14 cellular contexts compared by ENCODE assay signal in the genomic region with DNA sequence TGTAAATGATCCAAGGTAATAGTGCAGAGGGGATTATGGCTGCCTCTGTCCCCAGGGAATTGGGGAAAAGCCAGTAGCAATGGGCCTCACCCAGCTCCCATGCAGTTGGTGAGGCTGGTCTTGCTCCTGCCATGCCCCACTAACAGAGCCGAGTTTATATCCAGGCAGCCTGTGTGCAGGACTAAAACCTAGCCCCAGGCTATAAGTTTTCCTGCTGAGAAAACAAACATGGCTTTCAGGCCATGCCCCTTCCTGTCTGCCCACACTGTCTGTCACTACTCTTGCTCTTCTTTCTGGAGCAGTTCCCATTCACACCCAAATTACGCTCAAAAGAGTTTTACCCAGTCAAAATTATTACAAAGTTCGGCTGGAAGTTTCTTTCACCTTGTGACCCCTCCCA.
"Had no signal": no experiment of that assay in that cellular context is flagged by ENCODE, and none has a peak within 500 bp of the region (broad histone marks: within the 10 kb centered on the region; RNA-seq: fewer than 3 reads in every experiment).

No MANE protein-coding gene starts in this region.

- H3K4me1 ChIP-seq: gastrocnemius medialis, heart left ventricle, thyroid gland had no signal

- DNase-seq: activated naive CD4-positive, alpha-beta T cell; activated T-cell treated with anti-CD3 and anti-CD28 coated beads for 4 hours; anterior cingulate cortex; cerebellar nuclear complex; effector memory CD4-positive, alpha-beta T cell; gastrocnemius medialis; heart left ventricle; immature natural killer cell; occipital lobe; thyroid gland had no signal

- H3K4me1 Mint-ChIP-seq: immature natural killer cell; stimulated activated memory B cell treated with anti-CD40 and anti-IgM and Interleukin-4, amounts not matched to agents 10 μg/mL and 1 μg/mL and 100 μg/mL, for 72 hours had no signal

- H3K27ac Mint-ChIP-seq: dendritic cell treated with granulocyte-macrophage colony-stimulating factor and Interleukin-4, amounts not matched to agents 40 ng/mL and 50 ng/mL, for 4 days; immature natural killer cell; natural killer cell treated with Interleukin-12 subunit alpha and Interleukin-12 subunit beta and Interleukin-15 and Interleukin-18, amount 100 ng/mL, for 72 hours; stimulated activated memory B cell treated with anti-CD40 and anti-IgM and Interleukin-4, amounts not matched to agents 10 μg/mL and 1 μg/mL and 100 μg/mL, for 72 hours had no signal

- H3K4me3 Mint-ChIP-seq: dendritic cell treated with granulocyte-macrophage colony-stimulating factor and Interleukin-4, amounts not matched to agents 40 ng/mL and 50 ng/mL, for 4 days; immature natural killer cell; natural killer cell treated with Interleukin-12 subunit alpha and Interleukin-12 subunit beta and Interleukin-15 and Interleukin-18, amount 100 ng/mL, for 72 hours; stimulated activated memory B cell treated with anti-CD40 and anti-IgM and Interleukin-4, amounts not matched to agents 10 μg/mL and 1 μg/mL and 100 μg/mL, for 72 hours had no signal

- H3K27me3 Mint-ChIP-seq: dendritic cell treated with granulocyte-macrophage colony-stimulating factor and Interleukin-4, amounts not matched to agents 40 ng/mL and 50 ng/mL, for 4 days; natural killer cell treated with Interleukin-12 subunit alpha and Interleukin-12 subunit beta and Interleukin-15 and Interleukin-18, amount 100 ng/mL, for 72 hours; stimulated activated memory B cell treated with anti-CD40 and anti-IgM and Interleukin-4, amounts not matched to agents 10 μg/mL and 1 μg/mL and 100 μg/mL, for 72 hours had no signal

- H3K4me3 ChIP-seq: gastrocnemius medialis, heart left ventricle, thyroid gland had no signal

- H3K9me3 ChIP-seq: gastrocnemius medialis, thyroid gland had no signal

- H3K36me3 Mint-ChIP-seq: natural killer cell treated with Interleukin-12 subunit alpha and Interleukin-12 subunit beta and Interleukin-15 and Interleukin-18, amount 100 ng/mL, for 72 hours; stimulated activated memory B cell treated with anti-CD40 and anti-IgM and Interleukin-4, amounts not matched to agents 10 μg/mL and 1 μg/mL and 100 μg/mL, for 72 hours had no signal

- H3K27me3 ChIP-seq: gastrocnemius medialis, heart left ventricle, thyroid gland had no signal

- H3K27ac ChIP-seq: epithelial cell of prostate, gastrocnemius medialis, heart left ventricle, thyroid gland had no signal

- H3K36me3 ChIP-seq: gastrocnemius medialis, heart left ventricle, thyroid gland had no signal
